1 cellular context compared by ENCODE assay signal in genomic region chr14:69580009-69580577, GRCh38.
TF ChIP-seq lines count a peak whose summit lies in the region.

No MANE protein-coding gene starts in this region.

TF ChIP-seq in HepG2, 621 proteins besides CTCF, POLR2A, EP300 and RAD21 (continues in another document):
- TF ChIP-seq IRF9 (CRISPR knock-in tag; IDR thresholded peaks at IDR 0.05; ENCODE audit: borderline replicate concordance) (no peak), ZNF335 (CRISPR knock-in tag; IDR thresholded peaks at IDR 0.05) (no peak), ZNF354B (CRISPR knock-in tag; IDR thresholded peaks at IDR 0.05) (no peak), ZNF138 (CRISPR knock-in tag; IDR thresholded peaks at IDR 0.05; ENCODE audit: low read depth) (no peak), SSRP1 (CRISPR knock-in tag; IDR thresholded peaks at IDR 0.05) (no peak), CBX2 (IDR thresholded peaks at IDR 0.05; ENCODE audit: low read depth, low read length) (no peak), CBX2 (CRISPR knock-in tag; IDR thresholded peaks at IDR 0.05; ENCODE audit: low read depth) (no peak), SIX4 (CRISPR knock-in tag; IDR thresholded peaks at IDR 0.05) (no peak), SATB2 (CRISPR knock-in tag; IDR thresholded peaks at IDR 0.05) (no peak), MAF1 (CRISPR knock-in tag; IDR thresholded peaks at IDR 0.05; ENCODE audit: borderline replicate concordance) (no peak), ZSCAN9 (CRISPR knock-in tag; IDR thresholded peaks at IDR 0.05; ENCODE audit: borderline replicate concordance) (no peak), GMEB2 (CRISPR knock-in tag; IDR thresholded peaks at IDR 0.05; ENCODE audit: low read depth) (no peak), MLLT10 (CRISPR knock-in tag; IDR thresholded peaks at IDR 0.05) (no peak), HOXA5 (CRISPR knock-in tag; IDR thresholded peaks at IDR 0.05) (0 out of 2 replicates have a peak, but pooled peaks have one; percentile 42), IRX3 (CRISPR knock-in tag; IDR thresholded peaks at IDR 0.05; ENCODE audit: borderline replicate concordance, low read depth) (no peak), PLRG1 (conservative IDR thresholded peaks at IDR 0.05) (no peak), ZNF432 (CRISPR knock-in tag; IDR thresholded peaks at IDR 0.05; ENCODE audit: borderline replicate concordance) (no peak), ATAD3A (CRISPR knock-in tag; IDR thresholded peaks at IDR 0.05) (no peak), ZNF296 (CRISPR knock-in tag; conservative IDR thresholded peaks at IDR 0.05) (no peak), THAP9 (CRISPR knock-in tag; IDR thresholded peaks at IDR 0.05; ENCODE audit: borderline replicate concordance) (no peak), GABPB1 (CRISPR knock-in tag; IDR thresholded peaks at IDR 0.05) (0 out of 2 replicates have a peak, but pooled peaks have one; percentile 25), ZSCAN31 (CRISPR knock-in tag; IDR thresholded peaks at IDR 0.05; ENCODE audit: low read depth) (no peak), NFRKB (IDR thresholded peaks at IDR 0.05) (no peak), ZNF574 (CRISPR knock-in tag; IDR thresholded peaks at IDR 0.05) (peak; percentile 67), MLX (CRISPR knock-in tag; IDR thresholded peaks at IDR 0.05) (no peak), ZNF816 (CRISPR knock-in tag; IDR thresholded peaks at IDR 0.05; ENCODE audit: borderline replicate concordance) (no peak), NFE2 (CRISPR knock-in tag; IDR thresholded peaks at IDR 0.05) (no peak), ZNF503 (CRISPR knock-in tag; IDR thresholded peaks at IDR 0.05) (no peak), ZNF253 (CRISPR knock-in tag; IDR thresholded peaks at IDR 0.05; ENCODE audit: borderline replicate concordance) (no peak), NCOA5 (CRISPR knock-in tag; IDR thresholded peaks at IDR 0.05) (no peak), ZBTB3 (CRISPR knock-in tag; IDR thresholded peaks at IDR 0.05; ENCODE audit: borderline replicate concordance, low read depth) (no peak), ZSCAN22 (CRISPR knock-in tag; IDR thresholded peaks at IDR 0.05) (no peak), FOXA1 (IDR thresholded peaks at IDR 0.05) (no peak), FOXA1 (CRISPR knock-in tag; IDR thresholded peaks at IDR 0.05) (peak; percentile 47; the same call in 1 of the 2 replicates), ZNF292 (CRISPR knock-in tag; IDR thresholded peaks at IDR 0.05; ENCODE audit: borderline replicate concordance, low read depth) (peak; percentile 83; the same call in 1 of the 2 replicates), HOMEZ (CRISPR knock-in tag; IDR thresholded peaks at IDR 0.05; ENCODE audit: low read depth) (peak; percentile 39; the same call in 1 of the 2 replicates), SETDB1 (CRISPR knock-in tag; IDR thresholded peaks at IDR 0.05; ENCODE audit: borderline replicate concordance) (no peak), ZNF512B (CRISPR knock-in tag; IDR thresholded peaks at IDR 0.05; ENCODE audit: borderline replicate concordance) (0 out of 2 replicates have a peak, but pooled peaks have one; percentile 46), GTF2F1 (IDR thresholded peaks at IDR 0.05; ENCODE audit: low read length) (no peak)
- TF ChIP-seq, protein P1, sequence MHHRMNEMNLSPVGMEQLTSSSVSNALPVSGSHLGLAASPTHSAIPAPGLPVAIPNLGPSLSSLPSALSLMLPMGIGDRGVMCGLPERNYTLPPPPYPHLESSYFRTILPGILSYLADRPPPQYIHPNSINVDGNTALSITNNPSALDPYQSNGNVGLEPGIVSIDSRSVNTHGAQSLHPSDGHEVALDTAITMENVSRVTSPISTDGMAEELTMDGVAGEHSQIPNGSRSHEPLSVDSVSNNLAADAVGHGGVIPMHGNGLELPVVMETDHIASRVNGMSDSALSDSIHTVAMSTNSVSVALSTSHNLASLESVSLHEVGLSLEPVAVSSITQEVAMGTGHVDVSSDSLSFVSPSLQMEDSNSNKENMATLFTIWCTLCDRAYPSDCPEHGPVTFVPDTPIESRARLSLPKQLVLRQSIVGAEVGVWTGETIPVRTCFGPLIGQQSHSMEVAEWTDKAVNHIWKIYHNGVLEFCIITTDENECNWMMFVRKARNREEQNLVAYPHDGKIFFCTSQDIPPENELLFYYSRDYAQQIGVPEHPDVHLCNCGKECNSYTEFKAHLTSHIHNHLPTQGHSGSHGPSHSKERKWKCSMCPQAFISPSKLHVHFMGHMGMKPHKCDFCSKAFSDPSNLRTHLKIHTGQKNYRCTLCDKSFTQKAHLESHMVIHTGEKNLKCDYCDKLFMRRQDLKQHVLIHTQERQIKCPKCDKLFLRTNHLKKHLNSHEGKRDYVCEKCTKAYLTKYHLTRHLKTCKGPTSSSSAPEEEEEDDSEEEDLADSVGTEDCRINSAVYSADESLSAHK (CRISPR knock-in tag; IDR thresholded peaks at IDR 0.05; ENCODE audit: borderline replicate concordance): no peak
- TF ChIP-seq, protein P2, sequence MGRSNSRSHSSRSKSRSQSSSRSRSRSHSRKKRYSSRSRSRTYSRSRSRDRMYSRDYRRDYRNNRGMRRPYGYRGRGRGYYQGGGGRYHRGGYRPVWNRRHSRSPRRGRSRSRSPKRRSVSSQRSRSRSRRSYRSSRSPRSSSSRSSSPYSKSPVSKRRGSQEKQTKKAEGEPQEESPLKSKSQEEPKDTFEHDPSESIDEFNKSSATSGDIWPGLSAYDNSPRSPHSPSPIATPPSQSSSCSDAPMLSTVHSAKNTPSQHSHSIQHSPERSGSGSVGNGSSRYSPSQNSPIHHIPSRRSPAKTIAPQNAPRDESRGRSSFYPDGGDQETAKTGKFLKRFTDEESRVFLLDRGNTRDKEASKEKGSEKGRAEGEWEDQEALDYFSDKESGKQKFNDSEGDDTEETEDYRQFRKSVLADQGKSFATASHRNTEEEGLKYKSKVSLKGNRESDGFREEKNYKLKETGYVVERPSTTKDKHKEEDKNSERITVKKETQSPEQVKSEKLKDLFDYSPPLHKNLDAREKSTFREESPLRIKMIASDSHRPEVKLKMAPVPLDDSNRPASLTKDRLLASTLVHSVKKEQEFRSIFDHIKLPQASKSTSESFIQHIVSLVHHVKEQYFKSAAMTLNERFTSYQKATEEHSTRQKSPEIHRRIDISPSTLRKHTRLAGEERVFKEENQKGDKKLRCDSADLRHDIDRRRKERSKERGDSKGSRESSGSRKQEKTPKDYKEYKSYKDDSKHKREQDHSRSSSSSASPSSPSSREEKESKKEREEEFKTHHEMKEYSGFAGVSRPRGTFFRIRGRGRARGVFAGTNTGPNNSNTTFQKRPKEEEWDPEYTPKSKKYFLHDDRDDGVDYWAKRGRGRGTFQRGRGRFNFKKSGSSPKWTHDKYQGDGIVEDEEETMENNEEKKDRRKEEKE (IDR thresholded peaks at IDR 0.05): no peak
